ENCODE assay signal across 22 cellular contexts in the genomic region with DNA sequence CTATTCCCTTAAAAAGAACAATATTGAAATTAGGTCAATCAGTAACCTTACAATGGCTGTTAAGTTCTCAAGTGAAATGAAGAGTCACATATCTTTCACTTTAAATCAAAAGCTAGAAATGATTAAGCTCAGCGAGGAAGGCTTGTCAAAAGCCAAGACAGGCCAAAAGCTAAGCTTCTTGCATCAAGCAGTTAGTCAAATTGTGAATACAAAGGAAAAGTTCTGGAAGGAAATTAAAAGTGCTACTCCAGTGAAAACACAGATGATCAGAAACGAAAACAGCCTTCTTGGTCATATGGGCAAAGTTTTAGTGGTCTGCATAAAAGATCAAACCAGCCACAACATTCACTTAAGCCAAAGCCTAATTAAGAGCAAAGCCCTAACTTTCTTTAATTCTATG.
"Had no signal": no experiment of that assay in that cellular context is flagged by ENCODE, and none has a peak within 500 bp of the region (broad histone marks: within the 10 kb centered on the region; RNA-seq: fewer than 3 reads in every experiment).

No MANE protein-coding gene starts in this region.

- DNase-seq: activated CD4-positive, alpha-beta T cell treated with anti-CD3 and anti-CD28 coated beads for 1 hour; activated CD4-positive, alpha-beta T cell treated with anti-CD3 and anti-CD28 coated beads, Interleukin-2, amount 50 U/mL, for 4 hours; activated naive CD4-positive, alpha-beta T cell treated with Interleukin-2 at 50 U/mL for 16 hours; activated naive CD8-positive, alpha-beta T cell treated with anti-CD3 and anti-CD28 coated beads for 36 hours; cortex of kidney; effector CD8-positive, alpha-beta T cell; foreskin keratinocyte; kidney; midbrain; ovary; spleen; stimulated activated CD4-positive, alpha-beta T cell treated with anti-CD3 and anti-CD28 coated beads, Interleukin-4, amount 100 ng/mL, for 24 hours; T-helper 9 cell; testis; trophoblast cell; uterus had no signal

- H3K36me3 Mint-ChIP-seq: activated naive CD8-positive, alpha-beta T cell treated with anti-CD3 and anti-CD28 coated beads for 36 hours had no signal

- H3K27ac Mint-ChIP-seq: activated naive CD8-positive, alpha-beta T cell treated with anti-CD3 and anti-CD28 coated beads for 36 hours had no signal

- H3K27me3 Mint-ChIP-seq: activated naive CD8-positive, alpha-beta T cell treated with anti-CD3 and anti-CD28 coated beads for 36 hours had no signal

- H3K9me3 ChIP-seq: neutrophil, ovary, prostate gland, testis had no signal

- H3K9me3 Mint-ChIP-seq: activated naive CD8-positive, alpha-beta T cell treated with anti-CD3 and anti-CD28 coated beads for 36 hours had no signal

- H3K4me1 Mint-ChIP-seq: activated naive CD8-positive, alpha-beta T cell treated with anti-CD3 and anti-CD28 coated beads for 36 hours; nephron had no signal

- H3K4me3 Mint-ChIP-seq: activated naive CD8-positive, alpha-beta T cell treated with anti-CD3 and anti-CD28 coated beads for 36 hours; nephron had no signal

- H3K36me3 ChIP-seq: neutrophil, ovary, prostate gland, right atrium auricular region, spleen, uterus had no signal

- ATAC-seq: foreskin keratinocyte, left lobe of liver had no signal

- H3K4me3 ChIP-seq: lung, ovary, prostate gland, right atrium auricular region, spleen, testis, uterus had no signal

- H3K27me3 ChIP-seq: foreskin keratinocyte, neutrophil, ovary, right atrium auricular region, spleen, testis, uterus had no signal

- H3K27ac ChIP-seq: foreskin keratinocyte, neutrophil, ovary, prostate gland, right atrium auricular region, spleen, testis, uterus had no signal

- H3K4me1 ChIP-seq: foreskin keratinocyte, prostate gland, right atrium auricular region, spleen, testis, uterus had no signal
